In genomic region chr20:31684153-31685003, GRCh38 we compare ENCODE assay signal across 2 cellular contexts.
TF ChIP-seq lines count a peak whose summit lies in the region.

No MANE protein-coding gene starts in this region.

TF ChIP-seq in A549, 52 proteins besides CTCF, POLR2A, EP300 and RAD21:
- TF ChIP-seq EHMT2 (IDR thresholded peaks at IDR 0.05; ENCODE audit: low read depth) = no peak
- no peak for TF ChIP-seq ZFP36 (IDR thresholded peaks at IDR 0.05; ENCODE audit: borderline replicate concordance, partially characterized antibody)
- no peak for TF ChIP-seq RCOR1 (IDR thresholded peaks at IDR 0.05; ENCODE audit: low read depth, low read length)

TF ChIP-seq in H1, 55 proteins besides CTCF, POLR2A, EP300 and RAD21:
- TF ChIP-seq KDM5A (IDR thresholded peaks at IDR 0.05; ENCODE audit: low read length) (no peak), BCL11A (IDR thresholded peaks at IDR 0.05; ENCODE audit: low read depth in 2 of 2, low read length in 2 of 2) (no peak), SAP30 (IDR thresholded peaks at IDR 0.05; ENCODE audit: insufficient read depth, insufficient replicate concordance, low read length) (no peak), POU5F1 (IDR thresholded peaks at IDR 0.05; ENCODE audit: low read depth, low read length) (no peak), RXRA (IDR thresholded peaks at IDR 0.05; ENCODE audit: insufficient read depth, low read depth, low read length) (no peak), HDAC6 (IDR thresholded peaks at IDR 0.05; ENCODE audit: low read depth, low read length) (no peak), YY1 (IDR thresholded peaks at IDR 0.05; ENCODE audit: low read depth, low read length) (no peak)
